ENCODE assay signal across 8 cellular contexts in genomic region chr19:48872182-48872883, GRCh38. TPM values are rescaled to one million over a fixed set of nuclear protein-coding genes. Genes with fewer than 3 reads are reported as not detected.
A peak's percentile ranks its signal among the peaks of the same experiment; 100 is the strongest.
DNase-seq lines count a peak whose midpoint lies in the region; FAIRE-seq and TF ChIP-seq lines count a peak whose summit lies in the region.

TSS of gene PPP1R15A (plus strand) at chr19:48872421. CDS start at chr19:48873234, 813 bp downstream.

- peaks cover 26% of the 10 kb centered on the region for H3K27me3 Mint-ChIP-seq in activated naive CD4-positive, alpha-beta T cell treated with anti-CD3 and anti-CD28 coated beads, Interleukin-2, amount 10 ng/mL, durations not matched to agents 7 days and 5 days

- 0 out of 2 replicates have a peak within 1 kb of the TSS, but pooled peaks have one; percentile 71 for H2AFZ ChIP-seq in SK-N-SH (ENCODE audit: low read depth)
- H2AFZ ChIP-seq in neuron (ENCODE audit: low read depth, low read length) = peak within 1 kb of the TSS; percentile 6

- peaks cover 48% of the 10 kb centered on the region for H3K4me1 Mint-ChIP-seq in activated naive CD4-positive, alpha-beta T cell treated with anti-CD3 and anti-CD28 coated beads, Interleukin-2, amount 10 ng/mL, durations not matched to agents 7 days and 5 days

- no peaks in the 10 kb centered on the region for H3K9me3 Mint-ChIP-seq in activated naive CD4-positive, alpha-beta T cell treated with anti-CD3 and anti-CD28 coated beads, Interleukin-2, amount 10 ng/mL, durations not matched to agents 7 days and 5 days

- DNase-seq in DMS53 treated with DMSO at 0.1 percent for 48 hours (lab: John Stamatoyannopoulos, UW; ENCODE audit: unreplicated experiment) = peak; percentile 96
- DNase-seq in H4 (ENCODE audit: low spot score) = peak; percentile 98
- peak; percentile 94 for DNase-seq in NCI-H1092 (lab: John Stamatoyannopoulos, UW)
- DNase-seq in SK-N-SH = peak; percentile 97
- DNase-seq in activated naive CD4-positive, alpha-beta T cell treated with anti-CD3 and anti-CD28 coated beads, Interleukin-2, amount 10 ng/mL, durations not matched to agents 7 days and 5 days = peak; percentile 98
- DNase-seq in frontal cortex (ENCODE audit: low spot score in 2 of 2) = peak; percentile 96 to 98
- peak; percentile 91 for DNase-seq in stromal cell of bone marrow (ENCODE audit: low read depth)

- H3K27ac Mint-ChIP-seq in activated naive CD4-positive, alpha-beta T cell treated with anti-CD3 and anti-CD28 coated beads, Interleukin-2, amount 10 ng/mL, durations not matched to agents 7 days and 5 days = peak within 1 kb of the TSS; percentile 99

- H3K27ac ChIP-seq in SK-N-SH (ENCODE audit: low read depth in 2 of 2, low read length in 1 of 2) = peak within 1 kb of the TSS; percentile 92 to 100

- H3K4me3 ChIP-seq in SK-N-SH (ENCODE audit: low read depth in 2 of 2, low read length in 1 of 2) (peak within 1 kb of the TSS; percentile 94 to 96), neuron (ENCODE audit: low read length) (peak within 1 kb of the TSS; percentile 79)

- H3K36me3 ChIP-seq in SK-N-SH (replicated peaks in 1 of 2; ENCODE audit: control insufficient read depth in 1 of 2, insufficient read depth in 2 of 2, low read length in 1 of 2) (peaks cover 29 to 42% of the 10 kb centered on the region in 2 experiments), neuron (ENCODE audit: insufficient read depth, low read length) (peaks cover 23% of the 10 kb centered on the region)

- CTCF ChIA-PET in SK-N-SH (lab: Yijun Ruan, JAX) = interaction anchor here (1.0 to 1.7 kb wide), 2 partner anchors 36 to 98 kb away, joined by 3 to 10 read pairs; partner anchors contain the start of gene HSD17B14
- CTCF ChIA-PET in activated naive CD4-positive, alpha-beta T cell treated with anti-CD3 and anti-CD28 coated beads, Interleukin-2, amount 10 ng/mL, durations not matched to agents 7 days and 5 days (lab: Charles Lee) = interaction anchor here (2.2 kb wide), 1 partner anchor 98 kb away, joined by 6 read pairs; no protein-coding TSS in a partner anchor

- FAIRE-seq in frontal cortex (lab: Jason Lieb, UNC) = peak; percentile 87

- H3K27me3 ChIP-seq in SK-N-SH (ENCODE audit: insufficient read depth) = no peaks in the 10 kb centered on the region
- no peaks in the 10 kb centered on the region for H3K27me3 ChIP-seq in neuron (ENCODE audit: insufficient read depth, low read length)

- peak within 1 kb of the TSS; percentile 100 for H3K9ac ChIP-seq in SK-N-SH

- H4K20me1 ChIP-seq in SK-N-SH (ENCODE audit: insufficient read depth) = peaks cover 42% of the 10 kb centered on the region

- POLR2A ChIA-PET in SK-N-SH (lab: Yijun Ruan, JAX) = interaction anchor here (0.6 to 1.6 kb wide), 8 partner anchors 8 to 158 kb away, joined by 3 to 9 read pairs (median 6); partner anchors contain the start of genes BAX and NUCB1

- H3K9me3 ChIP-seq in SK-N-SH (no peaks in the 10 kb centered on the region), neuron (ENCODE audit: low read length) (no peaks in the 10 kb centered on the region)

- peak within 1 kb of the TSS; percentile 98 for H3K4me3 Mint-ChIP-seq in activated naive CD4-positive, alpha-beta T cell treated with anti-CD3 and anti-CD28 coated beads, Interleukin-2, amount 10 ng/mL, durations not matched to agents 7 days and 5 days

- peaks cover 35% of the 10 kb centered on the region for H3K36me3 Mint-ChIP-seq in activated naive CD4-positive, alpha-beta T cell treated with anti-CD3 and anti-CD28 coated beads, Interleukin-2, amount 10 ng/mL, durations not matched to agents 7 days and 5 days

- no peak for TF ChIP-seq CTCF in SK-N-SH (IDR thresholded peaks at IDR 0.05)

- TF ChIP-seq RAD21 in SK-N-SH (IDR thresholded peaks at IDR 0.05; ENCODE audit: low read length) = 0 out of 2 replicates have a peak, but pooled peaks have one; percentile 8

- 1% methylated on average over 42 of the region's 53 CpGs for WGBS in SK-N-SH (ENCODE audit: low lambda C conversion rate)

- H3K4me1 ChIP-seq in SK-N-SH (ENCODE audit: control insufficient read depth in 1 of 2, insufficient read depth in 2 of 2, low read depth in 1 of 2, low read length in 1 of 2) (peaks cover 15 to 41% of the 10 kb centered on the region in 2 experiments; a peak in 3 of 4 replicates), neuron (ENCODE audit: insufficient read depth, low read length) (peaks cover 55% of the 10 kb centered on the region)

- H3K9me2 ChIP-seq in SK-N-SH = no peaks in the 10 kb centered on the region

- H3K79me2 ChIP-seq in SK-N-SH (ENCODE audit: insufficient read depth) = peaks cover 50% of the 10 kb centered on the region

- peak within 1 kb of the TSS; percentile 93 for H3K4me2 ChIP-seq in SK-N-SH

- no peak; a peak in 1 of 4 replicates for TF ChIP-seq EP300 in SK-N-SH (IDR thresholded peaks at IDR 0.05; ENCODE audit: borderline replicate concordance in 1 of 2, low read depth in 1 of 2, low read length in 1 of 2)

- peaks cover 24% of the 10 kb centered on the region for H3F3A ChIP-seq in SK-N-SH (replicated peaks; ENCODE audit: insufficient read depth)

TF ChIP-seq in SK-N-SH, 30 proteins besides CTCF, POLR2A, EP300 and RAD21 (continues in another document):
- peak; percentile 63; the same call in 1 of the 2 replicates for TF ChIP-seq REST (IDR thresholded peaks at IDR 0.05; ENCODE audit: low read depth, low read length)
- TF ChIP-seq CHD2 (IDR thresholded peaks at IDR 0.05; ENCODE audit: low read length, partially characterized antibody) = peak; percentile 98
- peak; percentile 93 for TF ChIP-seq TAF1 (IDR thresholded peaks at IDR 0.05; ENCODE audit: borderline replicate concordance, low read depth, low read length)
- no peak for TF ChIP-seq NRF1 (IDR thresholded peaks at IDR 0.05; ENCODE audit: low read depth, low read length)
- TF ChIP-seq PBX3 (IDR thresholded peaks at IDR 0.05) = peak; percentile 96
- TF ChIP-seq MXI1 (IDR thresholded peaks at IDR 0.05; ENCODE audit: low read depth, low read length) = peak; percentile 78; the same call in 1 of the 2 replicates
- TF ChIP-seq RFX5 (IDR thresholded peaks at IDR 0.05; ENCODE audit: low read length) = peak; percentile 81
- TF ChIP-seq ZBTB33 (IDR thresholded peaks at IDR 0.05; ENCODE audit: borderline replicate concordance, low read depth) = peak; percentile 90
- TF ChIP-seq GATA2 (CRISPR knock-in tag; IDR thresholded peaks at IDR 0.05) = peak; percentile 85
- no peak for TF ChIP-seq JUND (IDR thresholded peaks at IDR 0.05)
- no peak for TF ChIP-seq MEF2A (IDR thresholded peaks at IDR 0.05; ENCODE audit: borderline replicate concordance, low read depth)

RNA-seq across cellular contexts. Expression of gene PPP1R15A, which starts in this region (rescaled TPM):
- total RNA-seq in H4 (2014; rRNA removed; shearing (Covaris generic)) = 15.8 and 16.1 TPM in 2 replicates
- 62.3 and 73.7 TPM in 2 replicates for polyA plus RNA-seq in SK-N-SH (2012; rRNA removed)
- 63.6 and 64.3 TPM in 2 replicates for polyA plus RNA-seq in SK-N-SH (2012; cell fraction: cytosol; rRNA removed)
- 89.1 and 95.9 TPM in 2 replicates for polyA plus RNA-seq in SK-N-SH (2012; cell fraction: nucleus; rRNA removed)
- 23.6 TPM for total RNA-seq in frontal cortex

Comparison
In these comparisons a context has a peak if more than half of its experiments do, and no peak if none do; other contexts are left out.
1. Peak in every context shown above with its lines: DNase-seq, H3K4me3 ChIP-seq and H3K27ac ChIP-seq.